Comparison of ENCODE assay signal across 24 cellular contexts in the genomic region with DNA sequence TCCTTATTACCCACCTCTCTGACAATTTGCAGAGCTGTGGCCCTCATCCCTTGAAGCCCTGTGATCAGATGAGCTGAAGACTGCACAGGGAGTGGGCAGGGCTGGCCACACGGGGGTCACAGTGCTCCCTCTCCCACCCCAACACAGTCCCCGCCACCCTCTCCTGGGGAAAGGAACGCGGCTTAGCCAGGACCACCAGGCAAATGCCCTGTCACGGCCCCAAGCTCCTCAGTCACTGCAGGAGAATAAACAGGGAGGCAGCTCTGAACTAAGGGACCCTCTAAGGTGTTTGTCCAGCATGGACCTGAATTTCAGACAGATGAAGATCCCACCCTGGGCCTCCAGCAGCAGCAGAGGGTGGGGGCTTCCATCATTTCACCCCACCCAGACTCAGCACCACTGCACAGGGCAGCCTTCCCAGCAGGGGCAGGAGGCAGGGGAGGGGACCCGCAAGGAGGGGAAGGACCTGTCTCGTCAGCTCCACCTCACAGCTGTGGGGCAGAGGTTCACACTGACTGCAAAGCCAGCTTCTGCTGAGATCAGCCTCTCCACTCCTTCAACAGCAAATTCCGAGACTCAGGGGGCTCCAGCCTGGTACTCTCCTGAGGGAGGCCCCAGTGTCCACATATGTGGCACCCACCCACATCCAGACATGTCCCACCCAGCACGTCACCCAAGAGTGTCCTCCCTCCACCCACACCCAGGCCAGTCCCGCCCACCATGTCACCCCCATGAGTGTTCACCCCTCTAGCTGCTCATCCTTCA.
"Had no signal": no experiment of that assay in that cellular context is flagged by ENCODE, and none has a peak within 500 bp of the region (broad histone marks: within the 10 kb centered on the region; RNA-seq: fewer than 3 reads in every experiment).

No MANE protein-coding gene starts in this region.

- DNase-seq: hypothalamus; immature natural killer cell; kidney; left ventricle myocardium inferior; naive thymus-derived CD8-positive, alpha-beta T cell; occipital lobe; ovary; small intestine; spleen; stimulated activated CD4-positive, alpha-beta T cell treated with anti-CD3 and anti-CD28 coated beads, Interleukin-4, amount 100 ng/mL, for 24 hours; stimulated activated naive CD4-positive, alpha-beta T cell; stimulated activated naive CD8-positive, alpha-beta T cell treated with anti-CD3 and anti-CD28 coated beads, Interleukin-15, amount 100 ng/mL, for 72 hours; substantia nigra had no signal

- H3K4me3 ChIP-seq: left ventricle myocardium inferior, lung, ovary, right atrium auricular region, right lobe of liver, spleen, tibial nerve, vagina had no signal

- H3K27ac ChIP-seq: left ventricle myocardium inferior, neutrophil, ovary, right lobe of liver, spleen, tibial nerve, vagina had no signal

- H3K36me3 Mint-ChIP-seq: immature natural killer cell; naive thymus-derived CD8-positive, alpha-beta T cell; stimulated activated effector memory CD8-positive, alpha-beta T cell treated with anti-CD3 and anti-CD28 coated beads, Interleukin-12 subunit alpha, Interleukin-12 subunit beta, amount 100 ng/mL, for 72 hours; type B pancreatic cell had no signal

- H3K27me3 Mint-ChIP-seq: stimulated activated naive CD8-positive, alpha-beta T cell treated with anti-CD3 and anti-CD28 coated beads, Interleukin-15, amount 100 ng/mL, for 72 hours had no signal

- H3K27ac Mint-ChIP-seq: immature natural killer cell; nephron; progenitor cell of endocrine pancreas; stimulated activated effector memory CD8-positive, alpha-beta T cell treated with anti-CD3 and anti-CD28 coated beads, Interleukin-12 subunit alpha, Interleukin-12 subunit beta, amount 100 ng/mL, for 72 hours; type B pancreatic cell had no signal

- H3K4me1 ChIP-seq: right lobe of liver, spleen, tibial nerve had no signal

- H3K36me3 ChIP-seq: left ventricle myocardium inferior, neutrophil, ovary, right atrium auricular region, right lobe of liver, spleen, tibial nerve, vagina had no signal

- H3K9me3 ChIP-seq: neutrophil, ovary, right atrium auricular region, right lobe of liver, vagina had no signal

- H3K27me3 ChIP-seq: ovary, right atrium auricular region, right lobe of liver, tibial nerve, vagina had no signal

- H3K4me3 Mint-ChIP-seq: immature natural killer cell; naive thymus-derived CD8-positive, alpha-beta T cell; nephron; neural crest cell; stimulated activated effector memory CD8-positive, alpha-beta T cell treated with anti-CD3 and anti-CD28 coated beads, Interleukin-12 subunit alpha, Interleukin-12 subunit beta, amount 100 ng/mL, for 72 hours; stimulated activated naive CD8-positive, alpha-beta T cell treated with anti-CD3 and anti-CD28 coated beads, Interleukin-15, amount 100 ng/mL, for 72 hours; type B pancreatic cell had no signal

- ATAC-seq: naive thymus-derived CD8-positive, alpha-beta T cell; right lobe of liver; stimulated activated effector memory CD8-positive, alpha-beta T cell treated with anti-CD3 and anti-CD28 coated beads, Interleukin-12 subunit alpha, Interleukin-12 subunit beta, amount 100 ng/mL, for 72 hours; stimulated activated naive CD8-positive, alpha-beta T cell treated with anti-CD3 and anti-CD28 coated beads, Interleukin-15, amount 100 ng/mL, for 72 hours had no signal

- H3K9me3 Mint-ChIP-seq: stimulated activated effector memory CD8-positive, alpha-beta T cell treated with anti-CD3 and anti-CD28 coated beads, Interleukin-12 subunit alpha, Interleukin-12 subunit beta, amount 100 ng/mL, for 72 hours; stimulated activated naive CD8-positive, alpha-beta T cell treated with anti-CD3 and anti-CD28 coated beads, Interleukin-15, amount 100 ng/mL, for 72 hours; type B pancreatic cell had no signal

- H3K4me1 Mint-ChIP-seq: immature natural killer cell, nephron, neural crest cell had no signal
